In the genomic region with DNA sequence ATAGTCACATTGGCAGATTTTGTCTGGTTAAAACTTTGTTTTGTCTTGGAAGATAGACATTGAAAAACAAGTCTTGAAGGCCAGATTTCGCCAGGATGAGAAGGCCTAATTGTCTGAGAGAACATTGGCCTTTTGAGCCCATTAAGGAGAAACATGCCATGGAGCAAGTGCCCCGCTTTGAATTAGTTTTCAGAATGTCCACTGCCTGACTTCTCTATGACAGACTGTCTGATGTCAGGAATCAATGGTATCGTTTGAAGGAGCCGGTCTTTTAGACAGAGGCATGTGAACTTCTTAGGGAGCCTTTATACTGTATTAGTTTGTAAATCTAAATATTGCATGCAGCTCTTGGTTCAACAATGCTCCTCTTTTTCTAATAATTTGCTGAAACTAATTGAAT, we compare ENCODE assay signal across 29 cellular contexts.
"Had no signal": no experiment of that assay in that cellular context is flagged by ENCODE, and none has a peak within 500 bp of the region (broad histone marks: within the 10 kb centered on the region; RNA-seq: fewer than 3 reads in every experiment).

No MANE protein-coding gene starts in this region.

- H3K27me3 ChIP-seq: adrenal gland, body of pancreas, colonic mucosa, gastrocnemius medialis had no signal

- H3K27ac ChIP-seq: adrenal gland, body of pancreas, colonic mucosa, gastrocnemius medialis had no signal

- H3K4me3 ChIP-seq: adrenal gland, body of pancreas, colonic mucosa, gastrocnemius medialis had no signal

- ATAC-seq: activated CD4-positive, alpha-beta T cell treated with anti-CD3 and anti-CD28 coated beads for 36 hours; activated CD8-positive, alpha-beta memory T cell treated with anti-CD3 and anti-CD28 coated beads, Interleukin-2, amount 10 ng/mL, durations not matched to agents 7 days and 5 days; activated naive CD8-positive, alpha-beta T cell treated with anti-CD3 and anti-CD28 coated beads, Interleukin-2, amount 50 U/mL, for 24 hours; body of pancreas; esophagus mucosa; gastrocnemius medialis; T-helper 17 cell had no signal

- H3K4me1 ChIP-seq: colonic mucosa had no signal

- DNase-seq: activated CD4-positive, alpha-beta memory T cell treated with anti-CD3 and anti-CD28 coated beads for 36 hours; activated CD4-positive, alpha-beta T cell treated with anti-CD3 and anti-CD28 coated beads for 36 hours; activated CD4-positive, alpha-beta T cell treated with anti-CD3 and anti-CD28 coated beads, Interleukin-2, amount 10 ng/mL, durations not matched to agents 24 days and 14 days; activated CD4-positive, CD25-positive, alpha-beta regulatory T cell; activated CD4-positive, CD25-positive, alpha-beta regulatory T cell treated with anti-CD3 and anti-CD28 coated beads, Interleukin-2, amount 50 U/mL, for 72 hours; activated CD8-positive, alpha-beta memory T cell treated with anti-CD3 and anti-CD28 coated beads, Interleukin-2, amount 10 ng/mL, durations not matched to agents 7 days and 5 days; activated CD8-positive, alpha-beta memory T cell treated with anti-CD3 and anti-CD28 coated beads, Interleukin-2, amount 50 U/mL, for 4 hours; activated CD8-positive, alpha-beta T cell treated with anti-CD3 and anti-CD28 coated beads, Interleukin-2, amount 10 ng/mL, durations not matched to agents 7 days and 5 days; activated effector memory CD4-positive, alpha-beta T cell treated with anti-CD3 and anti-CD28 coated beads, Interleukin-2, amount 50 U/mL, for 16 hours; activated naive CD4-positive, alpha-beta T cell treated with anti-CD3 and anti-CD28 coated beads for 36 hours; activated naive CD8-positive, alpha-beta T cell treated with anti-CD3 and anti-CD28 coated beads for 36 hours; activated naive CD8-positive, alpha-beta T cell treated with anti-CD3 and anti-CD28 coated beads, Interleukin-2, amount 50 U/mL, for 24 hours; activated T-cell treated with anti-CD3 and anti-CD28 coated beads, Interleukin-2, amount 50 U/mL, for 1 hour; activated T-cell treated with anti-CD3 and anti-CD28 coated beads, Interleukin-2, amount 50 U/mL, for 48 hours; adrenal gland; amygdala; aorta; body of pancreas; central memory CD4-positive, alpha-beta T cell; cerebellar nuclear complex; colonic mucosa; effector CD8-positive, alpha-beta T cell; foreskin fibroblast; gastrocnemius medialis; glutamatergic neuron; T-helper 1 cell; T-helper 17 cell; T1000 had no signal

- H3K36me3 ChIP-seq: adrenal gland, colonic mucosa, gastrocnemius medialis had no signal

- H3K9me3 ChIP-seq: adrenal gland, body of pancreas, colonic mucosa, gastrocnemius medialis had no signal
